9 cellular contexts compared by ENCODE assay signal in genomic region chr11:33687733-33688479, GRCh38. TPM values are rescaled to one million over a fixed set of nuclear protein-coding genes. Genes with fewer than 3 reads are reported as not detected.
A peak's percentile ranks its signal among the peaks of the same experiment; 100 is the strongest.
DNase-seq lines count a peak whose midpoint lies in the region; ATAC-seq and TF ChIP-seq lines count a peak whose summit lies in the region.
"Had no signal": no experiment of that assay in that cellular context is flagged by ENCODE, and none has a peak within 500 bp of the region (broad histone marks: within the 10 kb centered on the region; RNA-seq: fewer than 3 reads in every experiment).

No MANE protein-coding gene starts in this region.

- H3K36me3 ChIP-seq in right atrium auricular region, result no peaks in the 10 kb centered on the region
- H3K36me3 ChIP-seq: SJSA1 had no signal

- H3K4me3 ChIP-seq in WI38 (ENCODE audit: low read depth, low read length) (no peak overlapping the region), right atrium auricular region (no peak overlapping the region)
- H3K4me3 ChIP-seq: SJSA1 had no signal

- H3K9me3 ChIP-seq in right atrium auricular region, result peaks cover 0 to 6% of the 10 kb centered on the region in 2 donors

- peak; percentile 46; the same call in 1 of the 2 replicates for TF ChIP-seq CTCF in WI38 (IDR thresholded peaks at IDR 0.05; ENCODE audit: low read depth, low read length)
- TF ChIP-seq CTCF in right atrium auricular region (IDR thresholded peaks at IDR 0.05), result peak; percentile 60 to 79
- no peak for TF ChIP-seq CTCF in omental fat pad (IDR thresholded peaks at IDR 0.05)

- DNase-seq in COLO668 (lab: John Stamatoyannopoulos, UW; ENCODE audit: unreplicated experiment) (peak; percentile 50), NCI-H187 treated with DMSO at 0.1 percent for 48 hours (lab: John Stamatoyannopoulos, UW) (peak; percentile 68), right atrium auricular region (ENCODE audit: low spot score) (no peak), substantia nigra (lab: John Stamatoyannopoulos, UW) (peak in 30 of 49 donors; percentile 11 to 70 (median 40)), omental fat pad (ENCODE audit: low spot score) (no peak)
- no peak for DNase-seq in activated T-cell treated with anti-CD3 and anti-CD28 coated beads, Interleukin-2, amount 50 U/mL, for 1 hour

- no peaks in the 10 kb centered on the region for H3K27me3 ChIP-seq in right atrium auricular region
- H3K27me3 ChIP-seq: SJSA1 had no signal

- peaks cover 0 to 33% of the 10 kb centered on the region in 2 donors for H3K4me1 ChIP-seq in right atrium auricular region

- H3K27ac ChIP-seq in right atrium auricular region (no peak overlapping the region), substantia nigra (ENCODE audit: low read depth, low read length, poor library complexity, severe bottlenecking) (no peak overlapping the region)

- ATAC-seq in GM19351 (IDR thresholded peaks at IDR 0.05; ENCODE audit: unreplicated experiment) (peak; percentile 43), omental fat pad (ENCODE audit: low FRiP score) (no peak)

RNA-seq across cellular contexts. Expression of gene C11orf91, which starts 12.7 kb away (rescaled TPM):
- total RNA-seq in right atrium auricular region (not detected), omental fat pad (not detected)
- total RNA-seq: SJSA1 had no signal

RNA-seq across cellular contexts. Expression of gene CD59, which starts 48.3 kb away (rescaled TPM):
- total RNA-seq in right atrium auricular region, result 100 to 1,000 TPM; 414 to 561 TPM
- total RNA-seq in omental fat pad, result 100 to 1,000 TPM; 327 to 685 (median 490) TPM

Comparison
In these comparisons a context has a peak if more than half of its experiments do, and no peak if none do; other contexts are left out.
1. DNase-seq: peak in COLO668 (single experiment), NCI-H187 treated with DMSO at 0.1 percent for 48 hours (single experiment) and substantia nigra (30 of 49); none in right atrium auricular region (single experiment), omental fat pad (single experiment) and activated T-cell treated with anti-CD3 and anti-CD28 coated beads, Interleukin-2, amount 50 U/mL, for 1 hour (single experiment).
2. CTCF ChIP-seq: peak in WI38 (single experiment) and right atrium auricular region (2 of 2); none in omental fat pad (0 of 3).